Comparison of ENCODE assay signal across 18 cellular contexts in genomic region chr9:82777366-82777765, GRCh38.
"Had no signal": no experiment of that assay in that cellular context is flagged by ENCODE, and none has a peak within 500 bp of the region (broad histone marks: within the 10 kb centered on the region; RNA-seq: fewer than 3 reads in every experiment).

No MANE protein-coding gene starts in this region.

- H3K4me1 ChIP-seq: colonic mucosa, foreskin keratinocyte, gastroesophageal sphincter, heart left ventricle, left lung, lower lobe of right lung had no signal

- H3K36me3 ChIP-seq: colonic mucosa, gastroesophageal sphincter, heart left ventricle, left lung, lower lobe of right lung had no signal

- DNase-seq: colonic mucosa; cortex of kidney; effector CD8-positive, alpha-beta T cell; effector memory CD8-positive, alpha-beta T cell; endodermal cell; erythroblast; foreskin keratinocyte; heart left ventricle; hippocampal formation; left cardiac atrium; left lung; left ventricle myocardium superior; lower lobe of right lung; mesenchymal stem cell; mucosa of descending colon had no signal

- H3K27ac ChIP-seq: colonic mucosa, epithelial cell of prostate, foreskin keratinocyte, gastroesophageal sphincter, heart left ventricle, left lung, lower lobe of right lung had no signal

- H3K27me3 ChIP-seq: colonic mucosa, foreskin keratinocyte, gastroesophageal sphincter, heart left ventricle, left lung had no signal

- ATAC-seq: effector memory CD8-positive, alpha-beta T cell; esophagus mucosa; foreskin keratinocyte; gastroesophageal sphincter; heart left ventricle; left cardiac atrium; left lung; left ventricle myocardium superior; lower lobe of right lung; mucosa of descending colon had no signal

- H3K9me3 ChIP-seq: colonic mucosa, gastroesophageal sphincter, lower lobe of right lung, mucosa of descending colon had no signal

- H3K4me3 ChIP-seq: colonic mucosa, gastroesophageal sphincter, heart left ventricle, left lung, lower lobe of right lung, mucosa of descending colon had no signal
